ENCODE assay signal across 9 cellular contexts in genomic region chr12:56120158-56120846, GRCh38. TPM values are rescaled to one million over a fixed set of nuclear protein-coding genes. Genes with fewer than 3 reads are reported as not detected.
A peak's percentile ranks its signal among the peaks of the same experiment; 100 is the strongest.
DNase-seq lines count a peak whose midpoint lies in the region; ATAC-seq and TF ChIP-seq lines count a peak whose summit lies in the region.
"Had no signal": no experiment of that assay in that cellular context is flagged by ENCODE, and none has a peak within 500 bp of the region (broad histone marks: within the 10 kb centered on the region; RNA-seq: fewer than 3 reads in every experiment).

No MANE protein-coding gene starts in this region.

- H3K27ac ChIP-seq in A673 (ENCODE audit: low read depth, low read length, poor library complexity, severe bottlenecking) (peak overlapping the region; percentile 85), neural progenitor cell (no peak overlapping the region)

- POLR2A ChIA-PET in A673 (lab: Charles Lee; ENCODE audit: low non-redundant PET), result no interaction called here

- H3F3A ChIP-seq in Loucy (ENCODE audit: low read depth) (peaks cover 10% of the 10 kb centered on the region), neural progenitor cell (ENCODE audit: low read depth) (peaks cover 45% of the 10 kb centered on the region)

- H3K4me1 ChIP-seq in A673 (ENCODE audit: insufficient read depth, low read length, poor library complexity, severe bottlenecking), result peaks cover 13% of the 10 kb centered on the region
- peaks cover 22% of the 10 kb centered on the region for H3K4me1 ChIP-seq in Loucy (ENCODE audit: insufficient read depth, low read length, poor library complexity, severe bottlenecking)
- H3K4me1 ChIP-seq in neural progenitor cell, result peaks cover 12% of the 10 kb centered on the region

- H3K4me2 ChIP-seq in Loucy (ENCODE audit: low read depth, low read length, poor library complexity, severe bottlenecking) (peak overlapping the region; percentile 97), neural progenitor cell (no peak overlapping the region)

- no peaks in the 10 kb centered on the region for H3K9me2 ChIP-seq in Loucy (replicated peaks; ENCODE audit: low read depth, low read length)

- H3K79me2 ChIP-seq in Loucy (ENCODE audit: insufficient read depth, low read length) (peaks cover 41% of the 10 kb centered on the region), neural progenitor cell (ENCODE audit: low read depth) (peaks cover 23% of the 10 kb centered on the region)

- H4K20me1 ChIP-seq in Loucy (ENCODE audit: insufficient read depth, low read length, poor library complexity, severe bottlenecking) (peaks cover 14% of the 10 kb centered on the region), neural progenitor cell (ENCODE audit: low read depth) (peaks cover 26% of the 10 kb centered on the region)

- H3K4me1 Mint-ChIP-seq in endothelial cell (ENCODE audit: unreplicated experiment), result peaks cover 58% of the 10 kb centered on the region
- H3K4me1 Mint-ChIP-seq in neural progenitor cell, result peaks cover 25% of the 10 kb centered on the region

- peak overlapping the region; percentile 85 for H3K4me3 Mint-ChIP-seq in endothelial cell (ENCODE audit: unreplicated experiment)
- H3K4me3 Mint-ChIP-seq in neural progenitor cell, result peak overlapping the region; percentile 60

- CTCF ChIA-PET in A673 (lab: Charles Lee), result interaction anchor here (1.5 kb wide), 1 partner anchor 69 kb away, joined by 11 read pairs; the partner anchor contains the start of gene SMARCC2

- H3K9me3 Mint-ChIP-seq in endothelial cell (ENCODE audit: unreplicated experiment) (no peaks in the 10 kb centered on the region), neural progenitor cell (no peaks in the 10 kb centered on the region)

- DNase-seq in A673 (ENCODE audit: low spot score), result no peak
- DNase-seq in endothelial cell (ENCODE audit: low spot score), result no peak
- DNase-seq in neural progenitor cell (ENCODE audit: low spot score), result no peak
- no peak for DNase-seq in DMS153 treated with DMSO at 0.1 percent for 48 hours (lab: John Stamatoyannopoulos, UW; ENCODE audit: unreplicated experiment)
- no peak for DNase-seq in stimulated activated CD4-positive, alpha-beta T cell treated with anti-CD3 and anti-CD28 coated beads, Interleukin-4, amount 100 ng/mL, for 4 hours
- no peak for DNase-seq in GF-D8 (lab: John Stamatoyannopoulos, UW)
- DNase-seq in left lobe of liver (ENCODE audit: low spot score), result no peak
- DNase-seq: T-helper 9 cell had no signal

- H3K27me3 ChIP-seq in A673 (replicated peaks; ENCODE audit: insufficient read depth, low read depth, low read length, poor library complexity), result no peaks in the 10 kb centered on the region
- peaks cover 7% of the 10 kb centered on the region for H3K27me3 ChIP-seq in Loucy (ENCODE audit: insufficient read depth, low read length, poor library complexity, severe bottlenecking)
- no peaks in the 10 kb centered on the region for H3K27me3 ChIP-seq in neural progenitor cell

- H2AFZ ChIP-seq in Loucy (ENCODE audit: low read length) (no peak overlapping the region), neural progenitor cell (replicated peaks) (no peak overlapping the region)

- peaks cover 30% of the 10 kb centered on the region for H3K36me3 ChIP-seq in A673 (ENCODE audit: insufficient read depth, low read length, poor library complexity, severe bottlenecking)
- peaks cover 7% of the 10 kb centered on the region; the same call in 1 of the 2 replicates for H3K36me3 ChIP-seq in Loucy (ENCODE audit: insufficient read depth, low read length)
- peaks cover 3% of the 10 kb centered on the region for H3K36me3 ChIP-seq in neural progenitor cell

- intact Hi-C loops in A673 (cut with micrococcal nuclease; ENCODE audit: unreplicated experiment), result no loop called here

- H3K4me3 ChIP-seq in A673 (ENCODE audit: low read depth, low read length, poor library complexity, severe bottlenecking) (no peak overlapping the region), Loucy (ENCODE audit: low read length, poor library complexity, severe bottlenecking) (peak overlapping the region; percentile 99), neural progenitor cell (no peak overlapping the region)

- H3K9ac ChIP-seq in Loucy (ENCODE audit: low read depth, low read length, poor library complexity, severe bottlenecking) (peak overlapping the region; percentile 80), neural progenitor cell (no peak overlapping the region)

- H3K27me3 Mint-ChIP-seq in endothelial cell (ENCODE audit: unreplicated experiment) (peaks cover 27% of the 10 kb centered on the region), neural progenitor cell (ENCODE audit: insufficient read depth, low read depth) (peaks cover 7% of the 10 kb centered on the region)

- no peak for ATAC-seq in left lobe of liver

- peak overlapping the region; percentile 100 for H3K27ac Mint-ChIP-seq in endothelial cell (ENCODE audit: unreplicated experiment)
- no peak overlapping the region for H3K27ac Mint-ChIP-seq in neural progenitor cell

- H3K9me3 ChIP-seq in A673 (ENCODE audit: low read depth, low read length, poor library complexity, severe bottlenecking), result no peaks in the 10 kb centered on the region
- H3K9me3 ChIP-seq in Loucy (ENCODE audit: insufficient read depth, low read depth, low read length), result no peaks in the 10 kb centered on the region
- no peaks in the 10 kb centered on the region for H3K9me3 ChIP-seq in neural progenitor cell (ENCODE audit: low read depth)

- no TSS peak for BruUV-seq in A673 (replicated peaks; lab: Mats Ljungman, UMichigan)

- H3K36me3 Mint-ChIP-seq in endothelial cell (ENCODE audit: low read depth, unreplicated experiment) (peaks cover 51% of the 10 kb centered on the region), neural progenitor cell (peaks cover 17% of the 10 kb centered on the region)

- TF ChIP-seq CTCF in A673 (conservative IDR thresholded peaks at IDR 0.05; ENCODE audit: low read depth, low read length) (no peak), Loucy (conservative IDR thresholded peaks at IDR 0.05; ENCODE audit: low read length) (no peak), endothelial cell (IDR thresholded peaks at IDR 0.05; ENCODE audit: unreplicated experiment) (no peak), neural progenitor cell (IDR thresholded peaks at IDR 0.05) (no peak)

RNA-seq across cellular contexts. Expression of gene ZC3H10, which starts 2.2 kb away (rescaled TPM):
- total RNA-seq in A673 (2021), result 11.8 and 14.4 TPM in 2 replicates
- total RNA-seq in endothelial cell (ENCODE audit: unreplicated experiment), result 10.4 TPM
- 10.3 and 10.8 TPM in 2 replicates for total RNA-seq in neural progenitor cell (ENCODE audit: low replicate concordance)
- total RNA-seq in left lobe of liver, result 4.6 TPM

RNA-seq across cellular contexts. Expression of gene RPL41, which starts 3.9 kb away (rescaled TPM):
- 3,332 and 3,475 TPM in 2 replicates for total RNA-seq in A673 (2021)
- total RNA-seq in endothelial cell (ENCODE audit: unreplicated experiment), result 3,242 TPM
- 3,372 and 3,805 TPM in 2 replicates for total RNA-seq in neural progenitor cell (ENCODE audit: low replicate concordance)
- total RNA-seq in left lobe of liver, result 1,359 TPM

RNA-seq across cellular contexts. Expression of gene ESYT1, which starts 7.8 kb away (rescaled TPM):
- total RNA-seq in A673 (2021), result 90.0 and 107 TPM in 2 replicates
- total RNA-seq in endothelial cell (ENCODE audit: unreplicated experiment), result 302 TPM
- 75.3 and 146 TPM in 2 replicates for total RNA-seq in neural progenitor cell (ENCODE audit: low replicate concordance)
- total RNA-seq in left lobe of liver, result 62.2 TPM

RNA-seq across cellular contexts. Expression of gene PA2G4, which starts 15.9 kb away (rescaled TPM):
- 302 and 327 TPM in 2 replicates for total RNA-seq in A673 (2021)
- total RNA-seq in endothelial cell (ENCODE audit: unreplicated experiment), result 84.3 TPM
- 168 and 242 TPM in 2 replicates for total RNA-seq in neural progenitor cell (ENCODE audit: low replicate concordance)
- 32.3 TPM for total RNA-seq in left lobe of liver

RNA-seq across cellular contexts. Expression of gene MYL6B, which starts 32.1 kb away (rescaled TPM):
- total RNA-seq in A673 (2021) (180 and 181 TPM in 2 replicates), endothelial cell (ENCODE audit: unreplicated experiment) (170 TPM), neural progenitor cell (ENCODE audit: low replicate concordance) (131 and 198 TPM in 2 replicates), left lobe of liver (6.5 TPM)
